ENCODE assay signal across 8 cellular contexts in genomic region chr4:165244151-165244550, GRCh38. TPM values are rescaled to one million over a fixed set of nuclear protein-coding genes. Genes with fewer than 3 reads are reported as not detected.
A peak's percentile ranks its signal among the peaks of the same experiment; 100 is the strongest.
DNase-seq lines count a peak whose midpoint lies in the region; ATAC-seq and FAIRE-seq lines count a peak whose summit lies in the region.
"Not testable (repeated sequence)": the region's sequence is repeated elsewhere in the genome, so short reads cannot be mapped to it uniquely, and the experiment has no call there.

No MANE protein-coding gene starts in this region.

- peak; percentile 30 for FAIRE-seq in islet of Langerhans (lab: Jason Lieb, UNC)

- DNase-seq in DMS 273 (lab: John Stamatoyannopoulos, UW; ENCODE audit: unreplicated experiment) (peak; percentile 28), NCI-H1694 (lab: John Stamatoyannopoulos, UW) (peak; percentile 27), NCI-H2171 treated with DMSO at 0.1 percent for 48 hours (lab: John Stamatoyannopoulos, UW) (peak; percentile 6), fibroblast of gingiva (ENCODE audit: low read depth) (peak; percentile 67), fibroblast of peridontal ligament (ENCODE audit: extremely low read depth) (peak; percentile 48)
- DNase-seq in activated T-helper 2 cell treated with anti-CD3 and anti-CD28 coated beads, Interferon-gamma antibody, Interleukin-2, Interleukin-4, amounts not matched to agents 10 μg/mL and 5 μg/mL and 100 μg/mL, durations not matched to agents 14 hours and 24 hours and 36 hours (ENCODE audit: low spot score); stimulated activated effector memory CD8-positive, alpha-beta T cell treated with anti-CD3 and anti-CD28 coated beads, Interleukin-12 subunit alpha, Interleukin-12 subunit beta, amount 100 ng/mL, for 72 hours (ENCODE audit: low spot score in 2 of 2): not testable (repeated sequence)

- peaks cover 46% of the 10 kb centered on the region for H3K36me3 Mint-ChIP-seq in activated T-helper 2 cell treated with anti-CD3 and anti-CD28 coated beads, Interferon-gamma antibody, Interleukin-2, Interleukin-4, amounts not matched to agents 10 μg/mL and 5 μg/mL and 100 μg/mL, durations not matched to agents 14 hours and 24 hours and 36 hours (ENCODE audit: low read depth)
- H3K36me3 Mint-ChIP-seq in stimulated activated effector memory CD8-positive, alpha-beta T cell treated with anti-CD3 and anti-CD28 coated beads, Interleukin-12 subunit alpha, Interleukin-12 subunit beta, amount 100 ng/mL, for 72 hours = peaks cover 30% of the 10 kb centered on the region

- H3K27ac Mint-ChIP-seq in activated T-helper 2 cell treated with anti-CD3 and anti-CD28 coated beads, Interferon-gamma antibody, Interleukin-2, Interleukin-4, amounts not matched to agents 10 μg/mL and 5 μg/mL and 100 μg/mL, durations not matched to agents 14 hours and 24 hours and 36 hours = peak overlapping the region; percentile 26
- peak overlapping the region; percentile 18 for H3K27ac Mint-ChIP-seq in stimulated activated effector memory CD8-positive, alpha-beta T cell treated with anti-CD3 and anti-CD28 coated beads, Interleukin-12 subunit alpha, Interleukin-12 subunit beta, amount 100 ng/mL, for 72 hours

- intact Hi-C loops in activated T-helper 2 cell treated with anti-CD3 and anti-CD28 coated beads, Interferon-gamma antibody, Interleukin-2, Interleukin-4, amounts not matched to agents 10 μg/mL and 5 μg/mL and 100 μg/mL, durations not matched to agents 14 hours and 24 hours and 36 hours (cut with micrococcal nuclease) = not testable (repeated sequence)

- not testable (repeated sequence) for H3K9me3 Mint-ChIP-seq in activated T-helper 2 cell treated with anti-CD3 and anti-CD28 coated beads, Interferon-gamma antibody, Interleukin-2, Interleukin-4, amounts not matched to agents 10 μg/mL and 5 μg/mL and 100 μg/mL, durations not matched to agents 14 hours and 24 hours and 36 hours; stimulated activated effector memory CD8-positive, alpha-beta T cell treated with anti-CD3 and anti-CD28 coated beads, Interleukin-12 subunit alpha, Interleukin-12 subunit beta, amount 100 ng/mL, for 72 hours

- not testable (repeated sequence) for H3K4me1 Mint-ChIP-seq in activated T-helper 2 cell treated with anti-CD3 and anti-CD28 coated beads, Interferon-gamma antibody, Interleukin-2, Interleukin-4, amounts not matched to agents 10 μg/mL and 5 μg/mL and 100 μg/mL, durations not matched to agents 14 hours and 24 hours and 36 hours (ENCODE audit: low read depth); stimulated activated effector memory CD8-positive, alpha-beta T cell treated with anti-CD3 and anti-CD28 coated beads, Interleukin-12 subunit alpha, Interleukin-12 subunit beta, amount 100 ng/mL, for 72 hours

- ATAC-seq in stimulated activated effector memory CD8-positive, alpha-beta T cell treated with anti-CD3 and anti-CD28 coated beads, Interleukin-12 subunit alpha, Interleukin-12 subunit beta, amount 100 ng/mL, for 72 hours = not testable (repeated sequence)

- not testable (repeated sequence) for H3K4me3 Mint-ChIP-seq in activated T-helper 2 cell treated with anti-CD3 and anti-CD28 coated beads, Interferon-gamma antibody, Interleukin-2, Interleukin-4, amounts not matched to agents 10 μg/mL and 5 μg/mL and 100 μg/mL, durations not matched to agents 14 hours and 24 hours and 36 hours (ENCODE audit: low read depth); stimulated activated effector memory CD8-positive, alpha-beta T cell treated with anti-CD3 and anti-CD28 coated beads, Interleukin-12 subunit alpha, Interleukin-12 subunit beta, amount 100 ng/mL, for 72 hours

- H3K27me3 Mint-ChIP-seq in activated T-helper 2 cell treated with anti-CD3 and anti-CD28 coated beads, Interferon-gamma antibody, Interleukin-2, Interleukin-4, amounts not matched to agents 10 μg/mL and 5 μg/mL and 100 μg/mL, durations not matched to agents 14 hours and 24 hours and 36 hours (ENCODE audit: low read depth) = not testable (repeated sequence)

RNA-seq across cellular contexts. Expression of gene KLHL2, which starts 36.8 kb away (rescaled TPM):
- total RNA-seq in activated T-helper 2 cell treated with anti-CD3 and anti-CD28 coated beads, Interferon-gamma antibody, Interleukin-2, Interleukin-4, amounts not matched to agents 10 μg/mL and 5 μg/mL and 100 μg/mL, durations not matched to agents 14 hours and 24 hours and 36 hours = 30.3 and 32.3 TPM in 2 replicates
